Comparison of ENCODE assay signal across 1 cellular context in the genomic region with DNA sequence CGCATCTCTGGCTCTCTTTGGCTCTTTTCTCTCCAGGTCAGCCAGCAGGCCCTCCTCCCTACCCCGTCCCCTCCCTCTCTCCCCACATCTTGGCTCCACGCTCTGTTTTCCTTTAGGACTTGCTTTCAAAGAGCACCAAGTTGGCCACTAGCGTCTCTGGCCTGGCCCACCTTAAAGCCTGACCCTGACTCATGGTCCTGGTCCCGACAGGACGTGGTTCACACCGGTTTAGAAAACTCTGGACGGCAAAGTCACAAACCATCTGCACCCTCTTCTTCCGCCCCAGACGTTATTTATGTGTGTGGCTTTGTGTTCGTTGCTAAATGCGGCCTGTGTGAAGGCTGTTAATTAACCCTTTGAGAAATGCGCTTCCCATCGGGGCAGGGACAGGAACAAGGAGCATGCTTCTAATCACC.
TF ChIP-seq lines count a peak whose summit lies in the region.

No MANE protein-coding gene starts in this region.

TF ChIP-seq in GM23338, 12 proteins besides CTCF, POLR2A, EP300 and RAD21 (continued from another document):
- TF ChIP-seq, protein P1, sequence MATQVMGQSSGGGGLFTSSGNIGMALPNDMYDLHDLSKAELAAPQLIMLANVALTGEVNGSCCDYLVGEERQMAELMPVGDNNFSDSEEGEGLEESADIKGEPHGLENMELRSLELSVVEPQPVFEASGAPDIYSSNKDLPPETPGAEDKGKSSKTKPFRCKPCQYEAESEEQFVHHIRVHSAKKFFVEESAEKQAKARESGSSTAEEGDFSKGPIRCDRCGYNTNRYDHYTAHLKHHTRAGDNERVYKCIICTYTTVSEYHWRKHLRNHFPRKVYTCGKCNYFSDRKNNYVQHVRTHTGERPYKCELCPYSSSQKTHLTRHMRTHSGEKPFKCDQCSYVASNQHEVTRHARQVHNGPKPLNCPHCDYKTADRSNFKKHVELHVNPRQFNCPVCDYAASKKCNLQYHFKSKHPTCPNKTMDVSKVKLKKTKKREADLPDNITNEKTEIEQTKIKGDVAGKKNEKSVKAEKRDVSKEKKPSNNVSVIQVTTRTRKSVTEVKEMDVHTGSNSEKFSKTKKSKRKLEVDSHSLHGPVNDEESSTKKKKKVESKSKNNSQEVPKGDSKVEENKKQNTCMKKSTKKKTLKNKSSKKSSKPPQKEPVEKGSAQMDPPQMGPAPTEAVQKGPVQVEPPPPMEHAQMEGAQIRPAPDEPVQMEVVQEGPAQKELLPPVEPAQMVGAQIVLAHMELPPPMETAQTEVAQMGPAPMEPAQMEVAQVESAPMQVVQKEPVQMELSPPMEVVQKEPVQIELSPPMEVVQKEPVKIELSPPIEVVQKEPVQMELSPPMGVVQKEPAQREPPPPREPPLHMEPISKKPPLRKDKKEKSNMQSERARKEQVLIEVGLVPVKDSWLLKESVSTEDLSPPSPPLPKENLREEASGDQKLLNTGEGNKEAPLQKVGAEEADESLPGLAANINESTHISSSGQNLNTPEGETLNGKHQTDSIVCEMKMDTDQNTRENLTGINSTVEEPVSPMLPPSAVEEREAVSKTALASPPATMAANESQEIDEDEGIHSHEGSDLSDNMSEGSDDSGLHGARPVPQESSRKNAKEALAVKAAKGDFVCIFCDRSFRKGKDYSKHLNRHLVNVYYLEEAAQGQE (IDR thresholded peaks at IDR 0.05; ENCODE audit: unreplicated experiment): no peak
- TF ChIP-seq STAT1 (IDR thresholded peaks at IDR 0.05; ENCODE audit: unreplicated experiment) (no peak), JUNB (IDR thresholded peaks at IDR 0.05; ENCODE audit: unreplicated experiment) (no peak), ZNF114 (CRISPR knock-in tag; IDR thresholded peaks at IDR 0.05) (no peak), POLR2AphosphoS5 (IDR thresholded peaks at IDR 0.05; ENCODE audit: low read depth) (no peak), NANOG (IDR thresholded peaks at IDR 0.05; ENCODE audit: borderline replicate concordance) (no peak)
- TF ChIP-seq, protein P2, sequence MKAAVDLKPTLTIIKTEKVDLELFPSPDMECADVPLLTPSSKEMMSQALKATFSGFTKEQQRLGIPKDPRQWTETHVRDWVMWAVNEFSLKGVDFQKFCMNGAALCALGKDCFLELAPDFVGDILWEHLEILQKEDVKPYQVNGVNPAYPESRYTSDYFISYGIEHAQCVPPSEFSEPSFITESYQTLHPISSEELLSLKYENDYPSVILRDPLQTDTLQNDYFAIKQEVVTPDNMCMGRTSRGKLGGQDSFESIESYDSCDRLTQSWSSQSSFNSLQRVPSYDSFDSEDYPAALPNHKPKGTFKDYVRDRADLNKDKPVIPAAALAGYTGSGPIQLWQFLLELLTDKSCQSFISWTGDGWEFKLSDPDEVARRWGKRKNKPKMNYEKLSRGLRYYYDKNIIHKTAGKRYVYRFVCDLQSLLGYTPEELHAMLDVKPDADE (IDR thresholded peaks at IDR 0.05): no peak
